ENCODE assay signal across 12 cellular contexts in the genomic region with DNA sequence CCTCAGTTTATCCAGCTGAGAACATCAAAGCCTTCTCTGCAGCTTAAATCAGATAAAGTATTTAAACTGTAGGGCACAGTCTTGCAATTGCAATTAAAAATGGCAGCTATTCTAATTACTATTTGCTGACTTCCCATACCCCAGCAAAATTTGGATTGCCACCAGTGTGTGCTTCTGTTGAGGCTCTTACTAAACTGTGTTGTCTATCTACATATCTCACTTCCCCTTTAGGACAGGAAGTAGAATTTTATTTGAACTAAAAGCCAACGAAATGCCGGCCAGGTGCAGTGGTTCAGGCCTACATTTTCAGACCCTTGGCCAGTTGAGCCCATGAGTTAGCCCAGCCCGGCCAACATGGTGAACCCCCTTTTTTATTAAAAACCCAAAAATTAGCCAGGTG. TPM values are rescaled to one million over a fixed set of nuclear protein-coding genes. Genes with fewer than 3 reads are reported as not detected.
DNase-seq lines count a peak whose midpoint lies in the region; ATAC-seq and TF ChIP-seq lines count a peak whose summit lies in the region.
"Had no signal": no experiment of that assay in that cellular context is flagged by ENCODE, and none has a peak within 500 bp of the region (broad histone marks: within the 10 kb centered on the region; RNA-seq: fewer than 3 reads in every experiment).

No MANE protein-coding gene starts in this region.

- peak overlapping the region; percentile 81 for H2AFZ ChIP-seq in SU-DHL-6 (ENCODE audit: low read depth, low read length, severe bottlenecking)

- POLR2A ChIA-PET in WTC11 (lab: Charles Lee) = interaction anchor here (0.7 kb wide), 1 partner anchor 215 kb away, joined by 3 read pairs; no protein-coding TSS in a partner anchor

- DNase-seq in erythroblast (lab: John Stamatoyannopoulos, UW) (no peak), upper lobe of left lung (no peak), mesenteric fat pad (ENCODE audit: low spot score) (no peak), WTC11 (ENCODE audit: low spot score) (no peak)
- DNase-seq: activated naive CD4-positive, alpha-beta T cell treated with anti-CD3 and anti-CD28 coated beads, Interleukin-2, amount 50 U/mL, for 16 hours; T1000 had no signal

- CTCF ChIA-PET in WTC11 (lab: Charles Lee) = interaction anchor here (0.8 to 1.9 kb wide), 2 partner anchors 14 to 114 kb away, joined by 3 to 10 read pairs; no protein-coding TSS in a partner anchor

- no peaks in the 10 kb centered on the region for H3K27me3 ChIP-seq in SU-DHL-6 (ENCODE audit: low read length)
- H3K27me3 ChIP-seq in upper lobe of left lung = no peaks in the 10 kb centered on the region

- peak overlapping the region; percentile 41 for H3K4me2 ChIP-seq in SU-DHL-6 (ENCODE audit: low read depth, low read length, poor library complexity, severe bottlenecking)

- ATAC-seq in GM18519 (IDR thresholded peaks at IDR 0.05; ENCODE audit: low FRiP score, unreplicated experiment) = peak; percentile 84
- ATAC-seq in GM21526 (IDR thresholded peaks at IDR 0.05; ENCODE audit: low FRiP score, unreplicated experiment) = peak; percentile 90
- ATAC-seq in HG03139 (IDR thresholded peaks at IDR 0.05; ENCODE audit: unreplicated experiment) = peak; percentile 91
- no peak for ATAC-seq in upper lobe of left lung (ENCODE audit: low FRiP score in 2 of 2)
- no peak for ATAC-seq in WTC11

- no peak for TF ChIP-seq EP300 in upper lobe of left lung (IDR thresholded peaks at IDR 0.05)

- H3K9me3 Mint-ChIP-seq in WTC11 = peaks cover 7% of the 10 kb centered on the region

- no peak for TF ChIP-seq POLR2A in erythroblast (IDR thresholded peaks at IDR 0.05; ENCODE audit: low read length)
- TF ChIP-seq POLR2A in upper lobe of left lung (IDR thresholded peaks at IDR 0.05) = no peak

- H3K36me3 Mint-ChIP-seq in WTC11 = no peaks in the 10 kb centered on the region

- no peak overlapping the region for H3K4me3 Mint-ChIP-seq in WTC11
- H3K4me3 Mint-ChIP-seq: nephron had no signal

- no peaks in the 10 kb centered on the region for H3K79me2 ChIP-seq in SU-DHL-6 (ENCODE audit: insufficient read depth, low read length)

- H3K36me3 ChIP-seq in SU-DHL-6 (ENCODE audit: low read length) (no peaks in the 10 kb centered on the region), upper lobe of left lung (no peaks in the 10 kb centered on the region)

- H3K4me3 ChIP-seq in SU-DHL-6 (ENCODE audit: insufficient read depth, low read length, poor library complexity, severe bottlenecking) (peak overlapping the region; percentile 11), upper lobe of left lung (no peak overlapping the region)

- no peaks in the 10 kb centered on the region for H3K4me1 ChIP-seq in upper lobe of left lung

- TF ChIP-seq CTCF in SU-DHL-6 (IDR thresholded peaks at IDR 0.05; ENCODE audit: insufficient read depth, low read length, poor library complexity, severe bottlenecking) (no peak), upper lobe of left lung (IDR thresholded peaks at IDR 0.05) (no peak), WTC11 (IDR thresholded peaks at IDR 0.05) (no peak)

- H4K20me1 ChIP-seq in SU-DHL-6 (ENCODE audit: low read depth, low read length) = no peaks in the 10 kb centered on the region

- H3K9me2 ChIP-seq in SU-DHL-6 (replicated peaks; ENCODE audit: insufficient read depth, low read length) = no peaks in the 10 kb centered on the region

- H3K27ac ChIP-seq in SU-DHL-6 (ENCODE audit: low read depth, low read length) (peak overlapping the region; percentile 77), upper lobe of left lung (no peak overlapping the region)

- no peaks in the 10 kb centered on the region for H3K4me1 Mint-ChIP-seq in WTC11
- H3K4me1 Mint-ChIP-seq: nephron had no signal

- H3K27ac Mint-ChIP-seq in WTC11 = no peak overlapping the region
- H3K27ac Mint-ChIP-seq: nephron had no signal

- peak overlapping the region; percentile 15; the same call in 1 of the 2 replicates for H3K9ac ChIP-seq in SU-DHL-6 (ENCODE audit: low read length)

- WGBS in upper lobe of left lung, 2 donors = 48 to 59% methylated on average over 2 of the region's 3 CpGs

- peaks cover 4% of the 10 kb centered on the region for H3F3A ChIP-seq in SU-DHL-6 (ENCODE audit: insufficient read depth)

- H3K9me3 ChIP-seq in SU-DHL-6 (ENCODE audit: insufficient read depth, low read length) (no peaks in the 10 kb centered on the region), upper lobe of left lung (no peaks in the 10 kb centered on the region)

- no peaks in the 10 kb centered on the region for H3K27me3 Mint-ChIP-seq in WTC11 (ENCODE audit: low read depth)

TF ChIP-seq in WTC11, 78 proteins besides CTCF, POLR2A, EP300 and RAD21:
- TF ChIP-seq, protein P1, sequence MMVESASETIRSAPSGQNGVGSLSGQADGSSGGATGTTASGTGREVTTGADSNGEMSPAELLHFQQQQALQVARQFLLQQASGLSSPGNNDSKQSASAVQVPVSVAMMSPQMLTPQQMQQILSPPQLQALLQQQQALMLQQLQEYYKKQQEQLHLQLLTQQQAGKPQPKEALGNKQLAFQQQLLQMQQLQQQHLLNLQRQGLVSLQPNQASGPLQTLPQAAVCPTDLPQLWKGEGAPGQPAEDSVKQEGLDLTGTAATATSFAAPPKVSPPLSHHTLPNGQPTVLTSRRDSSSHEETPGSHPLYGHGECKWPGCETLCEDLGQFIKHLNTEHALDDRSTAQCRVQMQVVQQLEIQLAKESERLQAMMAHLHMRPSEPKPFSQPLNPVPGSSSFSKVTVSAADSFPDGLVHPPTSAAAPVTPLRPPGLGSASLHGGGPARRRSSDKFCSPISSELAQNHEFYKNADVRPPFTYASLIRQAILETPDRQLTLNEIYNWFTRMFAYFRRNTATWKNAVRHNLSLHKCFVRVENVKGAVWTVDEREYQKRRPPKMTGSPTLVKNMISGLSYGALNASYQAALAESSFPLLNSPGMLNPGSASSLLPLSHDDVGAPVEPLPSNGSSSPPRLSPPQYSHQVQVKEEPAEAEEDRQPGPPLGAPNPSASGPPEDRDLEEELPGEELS (CRISPR knock-in tag; IDR thresholded peaks at IDR 0.05) = no peak
- TF ChIP-seq FOXK1 (CRISPR knock-in tag; IDR thresholded peaks at IDR 0.05) (no peak), JUN (CRISPR knock-in tag; IDR thresholded peaks at IDR 0.05) (no peak), ZNF219 (CRISPR knock-in tag; IDR thresholded peaks at IDR 0.05; ENCODE audit: borderline replicate concordance) (no peak), OVOL2 (CRISPR knock-in tag; IDR thresholded peaks at IDR 0.05; ENCODE audit: borderline replicate concordance) (no peak), ELF4 (CRISPR knock-in tag; IDR thresholded peaks at IDR 0.05; ENCODE audit: low read depth) (no peak), SP1 (CRISPR knock-in tag; conservative IDR thresholded peaks at IDR 0.05) (no peak), CREB1 (CRISPR knock-in tag; IDR thresholded peaks at IDR 0.05) (no peak), GABPB1 (CRISPR knock-in tag; IDR thresholded peaks at IDR 0.05) (no peak), SMAD3 (CRISPR knock-in tag; IDR thresholded peaks at IDR 0.05; ENCODE audit: borderline replicate concordance) (no peak), KAT7 (CRISPR knock-in tag; IDR thresholded peaks at IDR 0.05; ENCODE audit: borderline replicate concordance) (no peak), ZNF138 (CRISPR knock-in tag; conservative IDR thresholded peaks at IDR 0.05) (no peak)
- TF ChIP-seq, protein P2, sequence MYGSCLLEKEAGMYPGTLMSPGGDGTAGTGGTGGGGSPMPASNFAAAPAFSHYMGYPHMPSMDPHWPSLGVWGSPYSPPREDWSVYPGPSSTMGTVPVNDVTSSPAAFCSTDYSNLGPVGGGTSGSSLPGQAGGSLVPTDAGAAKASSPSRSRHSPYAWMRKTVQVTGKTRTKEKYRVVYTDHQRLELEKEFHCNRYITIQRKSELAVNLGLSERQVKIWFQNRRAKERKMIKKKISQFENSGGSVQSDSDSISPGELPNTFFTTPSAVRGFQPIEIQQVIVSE (CRISPR knock-in tag; IDR thresholded peaks at IDR 0.05; ENCODE audit: borderline replicate concordance) = no peak
- TF ChIP-seq, protein P3, sequence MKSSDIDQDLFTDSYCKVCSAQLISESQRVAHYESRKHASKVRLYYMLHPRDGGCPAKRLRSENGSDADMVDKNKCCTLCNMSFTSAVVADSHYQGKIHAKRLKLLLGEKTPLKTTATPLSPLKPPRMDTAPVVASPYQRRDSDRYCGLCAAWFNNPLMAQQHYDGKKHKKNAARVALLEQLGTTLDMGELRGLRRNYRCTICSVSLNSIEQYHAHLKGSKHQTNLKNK (CRISPR knock-in tag; IDR thresholded peaks at IDR 0.05) = no peak
- TF ChIP-seq, protein P4, sequence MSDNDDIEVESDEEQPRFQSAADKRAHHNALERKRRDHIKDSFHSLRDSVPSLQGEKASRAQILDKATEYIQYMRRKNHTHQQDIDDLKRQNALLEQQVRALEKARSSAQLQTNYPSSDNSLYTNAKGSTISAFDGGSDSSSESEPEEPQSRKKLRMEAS (CRISPR knock-in tag; IDR thresholded peaks at IDR 0.05) = no peak
- TF ChIP-seq, protein P5, sequence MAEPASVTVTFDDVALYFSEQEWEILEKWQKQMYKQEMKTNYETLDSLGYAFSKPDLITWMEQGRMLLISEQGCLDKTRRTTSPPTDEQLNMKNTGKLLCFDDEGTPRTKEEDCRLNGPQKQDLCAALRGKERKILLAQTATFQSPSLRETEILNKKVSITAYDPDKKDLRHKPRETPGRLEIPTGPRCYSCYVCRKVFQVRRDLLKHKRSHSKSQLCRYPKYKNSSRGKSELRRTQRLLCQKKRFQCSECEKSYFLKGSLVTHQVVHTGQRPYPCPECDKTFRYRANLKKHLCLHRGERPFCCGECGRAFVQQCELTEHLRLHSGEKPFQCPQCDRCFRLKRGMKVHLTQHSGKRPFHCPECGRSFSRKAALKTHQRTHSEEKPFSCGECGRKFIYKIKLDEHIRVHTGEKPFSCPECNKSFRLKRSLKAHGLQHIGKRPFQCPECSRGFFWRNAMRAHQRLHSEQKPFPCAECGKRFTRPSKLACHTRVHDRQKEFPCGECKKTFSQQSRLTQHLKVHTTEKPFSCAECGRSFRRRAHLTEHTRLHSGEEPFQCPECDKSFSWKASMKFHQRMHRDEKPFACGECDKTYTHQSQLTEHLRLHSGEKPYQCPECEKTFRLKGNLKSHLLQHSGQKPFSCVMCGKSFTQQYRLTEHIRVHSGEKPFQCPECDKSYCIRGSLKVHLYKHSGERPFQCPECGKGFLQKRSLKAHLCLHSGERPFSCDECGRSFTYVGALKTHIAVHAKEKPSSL (CRISPR knock-in tag; conservative IDR thresholded peaks at IDR 0.05) = no peak
TF ChIP-seq in WTC11: peak in this region for 0.

RNA-seq across cellular contexts. Expression of a gene that starts 7.1 kb away (rescaled TPM):
- total RNA-seq in upper lobe of left lung = under 1 TPM in 1 of 6 donors, not detected in 5; 0.72 TPM
- 4.1 TPM for total RNA-seq in mesenteric fat pad
- total RNA-seq in WTC11 (2021) = 0.44 to 0.50 TPM in 2 of 3 replicates, not detected in the other
- total RNA-seq: NCI-H460 had no signal

RNA-seq across cellular contexts. Expression of a gene that starts 19.0 kb away (rescaled TPM):
- total RNA-seq in upper lobe of left lung (10 to 100 TPM in 3 of 6 donors, 1 to 10 TPM in 2, not detected in 1; 2.0 to 50.3 (median 11.7) TPM), mesenteric fat pad (700 TPM), WTC11 (2021) (4.1 to 8.2 TPM (median 5.0 TPM) in 3 replicates)
- total RNA-seq: NCI-H460 had no signal

RNA-seq across cellular contexts. Expression of a gene that starts 36.6 kb away (rescaled TPM):
- 10 to 100 TPM in 5 of 6 donors, 1 to 10 TPM in 1; 9.0 to 92.5 (median 16.2) TPM for total RNA-seq in upper lobe of left lung
- total RNA-seq in mesenteric fat pad = 5,251 TPM
- 7.7 to 12.8 TPM (median 8.8 TPM) in 3 replicates for total RNA-seq in WTC11 (2021)
- total RNA-seq: NCI-H460 had no signal

RNA-seq across cellular contexts. Expression of a gene that starts 56.9 kb away (rescaled TPM):
- total RNA-seq in upper lobe of left lung (not detected), mesenteric fat pad (not detected), WTC11 (2021) (not detected in 3 replicates)
- total RNA-seq: NCI-H460 had no signal

Comparison
In these comparisons a context has a peak if more than half of its experiments do, and no peak if none do; other contexts are left out.
1. ATAC-seq: peak in GM18519 (single experiment), GM21526 (single experiment) and HG03139 (single experiment); none in upper lobe of left lung (0 of 2) and WTC11 (single experiment).
2. RNA of a gene that starts 19.0 kb away (total RNA-seq): 700 TPM in mesenteric fat pad (single experiment); 2.0 to 50.3 TPM in upper lobe of left lung and 4.1 to 8.2 TPM in WTC11; every median in the first group is over 10 times any median in the second.
3. RNA of a gene that starts 36.6 kb away (total RNA-seq): 5,251 TPM in mesenteric fat pad (single experiment); 9.0 to 92.5 TPM in upper lobe of left lung and 7.7 to 12.8 TPM in WTC11; every median in the first group is over 10 times any median in the second.